In the genomic region with DNA sequence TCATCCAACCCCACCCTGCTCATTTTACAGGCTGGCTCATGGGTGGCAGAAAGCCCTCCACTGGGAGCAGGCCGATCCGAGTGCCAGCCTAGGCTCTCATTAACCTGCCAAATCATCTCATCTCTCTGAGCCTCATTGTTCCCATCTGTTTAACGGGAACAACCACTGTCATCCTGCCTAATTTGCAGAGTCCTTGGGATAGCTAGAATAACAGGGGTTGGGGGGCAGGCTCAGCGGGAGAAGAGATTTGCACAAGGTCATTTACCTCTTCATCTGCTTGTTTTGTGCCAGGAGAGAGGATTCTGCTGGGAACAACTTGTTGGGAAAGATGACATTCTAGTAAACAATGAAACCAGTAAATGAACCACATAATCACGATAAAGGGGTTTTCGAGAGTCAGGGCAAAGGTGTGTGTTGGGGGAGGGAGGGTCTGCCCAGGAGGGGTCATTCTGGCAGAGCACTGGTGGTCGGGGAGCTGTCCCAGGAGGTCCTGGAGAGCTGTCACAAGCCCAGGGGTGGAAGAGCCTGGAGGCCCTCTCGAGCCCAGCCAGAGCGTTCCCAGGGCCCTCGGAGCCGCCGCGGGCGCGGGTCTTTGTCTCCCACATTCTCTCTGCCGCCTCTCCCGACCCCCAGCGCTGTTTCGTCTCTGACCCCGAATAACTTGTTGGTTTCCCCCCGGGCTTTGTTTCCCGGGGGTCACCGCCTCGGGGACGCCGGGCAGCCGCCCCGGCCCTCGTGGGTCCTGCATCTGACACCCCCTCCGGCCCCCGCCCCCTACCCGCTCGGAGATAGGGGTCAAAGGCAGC, we compare ENCODE assay signal across 7 cellular contexts. TPM values are rescaled to one million over a fixed set of nuclear protein-coding genes. Genes with fewer than 3 reads are reported as not detected.
DNase-seq lines count a peak whose midpoint lies in the region; ATAC-seq and TF ChIP-seq lines count a peak whose summit lies in the region.

No MANE protein-coding gene starts in this region.

- H3K4me3 ChIP-seq in HEK293 (ENCODE audit: low read depth, low read length), result peak overlapping the region; percentile 87
- H3K4me3 ChIP-seq in gastroesophageal sphincter, result peak overlapping the region; percentile 82 to 100
- peak overlapping the region; percentile 80 to 100 (median 94) for H3K4me3 ChIP-seq in gastrocnemius medialis

- H3K4me1 ChIP-seq in HEK293 (ENCODE audit: control insufficient read depth, insufficient read depth, low read length), result peaks cover 21% of the 10 kb centered on the region
- peaks cover 14 to 46% (median 40%) of the 10 kb centered on the region in 3 donors for H3K4me1 ChIP-seq in gastroesophageal sphincter
- peaks cover 34 to 35% of the 10 kb centered on the region in 2 donors for H3K4me1 ChIP-seq in gastrocnemius medialis

- H3K27me3 Mint-ChIP-seq in T-cell, result peaks cover 7 to 19% of the 10 kb centered on the region in 2 donors

- H3K27ac Mint-ChIP-seq in T-cell, result peak overlapping the region in 1 of 2 donors; percentile 32

- H3K27ac ChIP-seq in HEK293 (ENCODE audit: extremely low read depth, low read depth, low read length) (peak overlapping the region; percentile 92), gastroesophageal sphincter (peak overlapping the region; percentile 69 to 98 (median 95)), gastrocnemius medialis (peak overlapping the region; percentile 83 to 98 (median 95))

- no peak for TF ChIP-seq CTCF in HEK293 (tag by site-specific recombination; IDR thresholded peaks at IDR 0.05)
- no peak for TF ChIP-seq CTCF in gastroesophageal sphincter (IDR thresholded peaks at IDR 0.05)
- no peak for TF ChIP-seq CTCF in gastrocnemius medialis (IDR thresholded peaks at IDR 0.05 in 4 of 5, conservative IDR thresholded peaks at IDR 0.05 in 1 of 5)

- H3K36me3 Mint-ChIP-seq in T-cell, result no peaks in the 10 kb centered on the region

- H3K4me3 Mint-ChIP-seq in T-cell, result peak overlapping the region; percentile 59 to 79 (median 74)

- in situ Hi-C loops in gastrocnemius medialis (cut with MboI; ENCODE audit: low sequenced_read_pairs in 4 of 4), result no loop called here

- H3K4me1 Mint-ChIP-seq in T-cell, result peaks cover 8 to 12% (median 10%) of the 10 kb centered on the region in 3 donors

- H3K9me3 Mint-ChIP-seq in T-cell, result no peaks in the 10 kb centered on the region

- H3K9me3 ChIP-seq in HEK293 (ENCODE audit: control insufficient read depth, insufficient read depth, low read depth, low read length) (no peaks in the 10 kb centered on the region), gastroesophageal sphincter (no peaks in the 10 kb centered on the region), gastrocnemius medialis (no peaks in the 10 kb centered on the region)

- intact Hi-C loops in gastrocnemius medialis (cut with DNase I; ENCODE audit: low total_unique reads), result no loop called here

- POLR2A ChIA-PET in HEK293 (lab: Yijun Ruan, JAX), result interaction anchor here (0.6 to 3.5 kb wide), 4 partner anchors 13 to 36 kb away, joined by 3 to 11 read pairs (median 6); partner anchors contain the start of gene RPS14
- POLR2A ChIA-PET in T-cell (lab: Charles Lee), result no interaction called here

- ATAC-seq in T-cell (replicated peaks in 1 of 4) (no peak), gastroesophageal sphincter (no peak), gastrocnemius medialis (no peak), HG02885 (IDR thresholded peaks at IDR 0.05; ENCODE audit: poor library complexity, unreplicated experiment) (no peak)

- H3K36me3 ChIP-seq in HEK293 (ENCODE audit: control insufficient read depth in 2 of 2, insufficient read depth in 1 of 2, low read length in 2 of 2) (no peaks in the 10 kb centered on the region; a peak in 1 of 3 replicates), gastroesophageal sphincter (no peaks in the 10 kb centered on the region), gastrocnemius medialis (no peaks in the 10 kb centered on the region)

- H3K27me3 ChIP-seq in gastroesophageal sphincter (no peaks in the 10 kb centered on the region), gastrocnemius medialis (no peaks in the 10 kb centered on the region)

- WGBS in gastroesophageal sphincter (ENCODE audit: low coverage in 1 of 2), 2 donors, result 57 to 60% methylated on average over 6 of the region's 33 CpGs

- no peak for TF ChIP-seq EP300 in gastroesophageal sphincter (IDR thresholded peaks at IDR 0.05)

- CTCF ChIA-PET in HEK293 (lab: Yijun Ruan, JAX), result interaction anchor here (1.2 kb wide), 1 partner anchor 39 kb away, joined by 3 read pairs; no protein-coding TSS in a partner anchor
- CTCF ChIA-PET in T-cell (lab: Charles Lee), result no interaction called here

- DNase-seq in T-cell, result peak in 2 of 34 experiments; percentile 4 to 5
- no peak for DNase-seq in gastrocnemius medialis
- no peak for DNase-seq in stimulated activated CD4-positive, alpha-beta T cell treated with anti-CD3 and anti-CD28 coated beads, Interleukin-12 subunit alpha, Interleukin-12 subunit beta, amount 100 ng/mL, for 4 hours
- no peak for DNase-seq in hepatic stellate cell (ENCODE audit: low spot score)

- no peak for TF ChIP-seq POLR2A in gastroesophageal sphincter (IDR thresholded peaks at IDR 0.05)
- TF ChIP-seq POLR2A in gastrocnemius medialis (IDR thresholded peaks at IDR 0.05), result no peak

TF ChIP-seq in HEK293, 187 proteins besides CTCF, POLR2A, EP300 and RAD21 (continues in another document):
- no peak for TF ChIP-seq BCL11A (tag by site-specific recombination; IDR thresholded peaks at IDR 0.05; ENCODE audit: low read depth)
- no peak for TF ChIP-seq ZNF747 (tag by site-specific recombination; IDR thresholded peaks at IDR 0.05)
- no peak for TF ChIP-seq ZNF146 (tag by site-specific recombination; IDR thresholded peaks at IDR 0.05)
- no peak for TF ChIP-seq ZNF37A (tag by site-specific recombination; IDR thresholded peaks at IDR 0.05)
- no peak for TF ChIP-seq ZNF561 (tag by site-specific recombination; IDR thresholded peaks at IDR 0.05; ENCODE audit: borderline replicate concordance)
- TF ChIP-seq, protein P1, sequence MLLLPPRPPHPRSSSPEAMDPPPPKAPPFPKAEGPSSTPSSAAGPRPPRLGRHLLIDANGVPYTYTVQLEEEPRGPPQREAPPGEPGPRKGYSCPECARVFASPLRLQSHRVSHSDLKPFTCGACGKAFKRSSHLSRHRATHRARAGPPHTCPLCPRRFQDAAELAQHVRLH (tag by site-specific recombination; IDR thresholded peaks at IDR 0.05), result no peak
- no peak for TF ChIP-seq PRDM2 (tag by site-specific recombination; IDR thresholded peaks at IDR 0.05; ENCODE audit: borderline replicate concordance)
- TF ChIP-seq ZBTB26 (tag by site-specific recombination; optimal IDR thresholded peaks at IDR 0.05), result no peak

RNA-seq across cellular contexts. Expression of gene NDST1, which starts 22.8 kb away (rescaled TPM):
- total RNA-seq in T-cell (1 to 10 TPM in 3 of 5 donors, under 1 TPM in 2; 0.83 to 2.0 (median 1.2) TPM), gastroesophageal sphincter (100 to 1,000 TPM in 1 of 4 donors, 10 to 100 TPM in 3; 58.3 to 146 (median 72.1) TPM), gastrocnemius medialis (10 to 100 TPM; 36.1 to 70.5 (median 50.5) TPM)

RNA-seq across cellular contexts. Expression of gene RPS14, which starts 35.6 kb away (rescaled TPM):
- total RNA-seq in T-cell (1,000 to 10,000 TPM; 4,124 to 5,450 (median 5,009) TPM), gastroesophageal sphincter (1,000 to 10,000 TPM; 1,275 to 3,828 (median 2,502) TPM), gastrocnemius medialis (1,000 to 10,000 TPM; 1,865 to 2,215 (median 2,024) TPM)

Comparison
In these comparisons a context has a peak if more than half of its experiments do, and no peak if none do; other contexts are left out.
1. RNA of gene NDST1, which starts 22.8 kb away (total RNA-seq): 58.3 to 146 TPM in gastroesophageal sphincter and 36.1 to 70.5 TPM in gastrocnemius medialis; 0.83 to 2.0 TPM in T-cell; every median in the first group is over 10 times any median in the second.
2. Peak in every context shown above with its lines, with median percentiles within 50 percentile points of each other: H3K27ac ChIP-seq and H3K4me3 ChIP-seq.